10 cellular contexts compared by ENCODE assay signal in genomic region chr7:106423836-106424475, GRCh38.
DNase-seq lines count a peak whose midpoint lies in the region; ATAC-seq and TF ChIP-seq lines count a peak whose summit lies in the region.
"Had no signal": no experiment of that assay in that cellular context is flagged by ENCODE, and none has a peak within 500 bp of the region (broad histone marks: within the 10 kb centered on the region; RNA-seq: fewer than 3 reads in every experiment).

No MANE protein-coding gene starts in this region.

- DNase-seq in activated CD8-positive, alpha-beta T cell treated with anti-CD3 and anti-CD28 coated beads for 36 hours, result peak; percentile 33
- no peak for DNase-seq in activated CD8-positive, alpha-beta T cell treated with anti-CD3 and anti-CD28 coated beads, Interleukin-2, amount 10 ng/mL, durations not matched to agents 7 days and 5 days
- DNase-seq in hepatocyte (ENCODE audit: low spot score) (no peak), stomach (no peak), superior temporal gyrus (ENCODE audit: extremely low spot score) (no peak), NCI-H2196 treated with DMSO at 0.1 percent for 48 hours (lab: John Stamatoyannopoulos, UW; ENCODE audit: unreplicated experiment) (no peak)
- DNase-seq: activated naive CD4-positive, alpha-beta T cell treated with anti-CD3 and anti-CD28 coated beads, Interleukin-2, amount 10 ng/mL, durations not matched to agents 7 days and 5 days; NCI-H2171 had no signal

- H3K36me3 ChIP-seq in hepatocyte (replicated peaks; ENCODE audit: insufficient read depth, low read depth) (no peaks in the 10 kb centered on the region), stomach (no peaks in the 10 kb centered on the region)

- no peak for TF ChIP-seq EP300 in stomach (IDR thresholded peaks at IDR 0.05)

- H3K27me3 Mint-ChIP-seq in activated CD8-positive, alpha-beta T cell treated with anti-CD3 and anti-CD28 coated beads for 36 hours, result no peaks in the 10 kb centered on the region
- no peaks in the 10 kb centered on the region for H3K27me3 Mint-ChIP-seq in activated CD8-positive, alpha-beta T cell treated with anti-CD3 and anti-CD28 coated beads, Interleukin-2, amount 10 ng/mL, durations not matched to agents 7 days and 5 days (ENCODE audit: low read depth)
- no peaks in the 10 kb centered on the region for H3K27me3 Mint-ChIP-seq in activated T-helper 17 cell treated with anti-CD3 and anti-CD28 coated beads, Interleukin-2, amount 50 U/mL, for 72 hours
- H3K27me3 Mint-ChIP-seq: activated naive CD4-positive, alpha-beta T cell treated with anti-CD3 and anti-CD28 coated beads, Interleukin-2, amount 10 ng/mL, durations not matched to agents 7 days and 5 days had no signal

- intact Hi-C loops in activated CD8-positive, alpha-beta T cell treated with anti-CD3 and anti-CD28 coated beads for 36 hours (cut with micrococcal nuclease), result no loop called here
- intact Hi-C loops in stomach (cut with DNase I; ENCODE audit: low total_unique reads), result no loop called here

- H4K20me1 ChIP-seq in hepatocyte (ENCODE audit: insufficient read depth, poor library complexity, severe bottlenecking), result no peaks in the 10 kb centered on the region

- H3K9me2 ChIP-seq in hepatocyte (replicated peaks; ENCODE audit: insufficient read depth), result no peaks in the 10 kb centered on the region

- CTCF ChIA-PET in activated CD8-positive, alpha-beta T cell treated with anti-CD3 and anti-CD28 coated beads for 36 hours (lab: Charles Lee), result interaction anchor here (1.1 to 2.9 kb wide), 2 partner anchors 38 to 78 kb away, joined by 4 to 19 read pairs; no protein-coding TSS in a partner anchor
- CTCF ChIA-PET in activated CD8-positive, alpha-beta T cell treated with anti-CD3 and anti-CD28 coated beads, Interleukin-2, amount 10 ng/mL, durations not matched to agents 7 days and 5 days (lab: Charles Lee), result interaction anchor here (1.5 kb wide), 1 partner anchor 38 kb away, joined by 4 read pairs; no protein-coding TSS in a partner anchor

- 87% methylated on average over 5 of the region's 5 CpGs for WGBS in hepatocyte (ENCODE audit: low lambda C conversion rate, missing lambda C conversion rate)
- WGBS in stomach, 5 donors, result 84 to 90% (median 88%) methylated on average over 4 to 5 of the region's 5 CpGs

- TF ChIP-seq CTCF in activated CD8-positive, alpha-beta T cell treated with anti-CD3 and anti-CD28 coated beads for 36 hours (IDR thresholded peaks at IDR 0.05), result no peak
- TF ChIP-seq CTCF in hepatocyte (IDR thresholded peaks at IDR 0.05; ENCODE audit: poor library complexity) (no peak), stomach (IDR thresholded peaks at IDR 0.05) (no peak)

- no peaks in the 10 kb centered on the region for H3K27me3 ChIP-seq in hepatocyte
- no peaks in the 10 kb centered on the region for H3K27me3 ChIP-seq in stomach

- H3K27ac ChIP-seq in hepatocyte (peak overlapping the region; percentile 66), stomach (peak overlapping the region in 4 of 5 donors; percentile 75 to 91 (median 84))

- no peak overlapping the region for H3K4me2 ChIP-seq in hepatocyte

- no peaks in the 10 kb centered on the region for H3K9me3 ChIP-seq in hepatocyte (ENCODE audit: low read depth)
- H3K9me3 ChIP-seq in stomach, result no peaks in the 10 kb centered on the region

- H3K4me3 Mint-ChIP-seq in activated CD8-positive, alpha-beta T cell treated with anti-CD3 and anti-CD28 coated beads for 36 hours, result peak overlapping the region; percentile 71
- no peak overlapping the region for H3K4me3 Mint-ChIP-seq in activated CD8-positive, alpha-beta T cell treated with anti-CD3 and anti-CD28 coated beads, Interleukin-2, amount 10 ng/mL, durations not matched to agents 7 days and 5 days
- H3K4me3 Mint-ChIP-seq in activated T-helper 17 cell treated with anti-CD3 and anti-CD28 coated beads, Interleukin-2, amount 50 U/mL, for 72 hours, result peak overlapping the region; percentile 78
- H3K4me3 Mint-ChIP-seq: activated naive CD4-positive, alpha-beta T cell treated with anti-CD3 and anti-CD28 coated beads, Interleukin-2, amount 10 ng/mL, durations not matched to agents 7 days and 5 days had no signal

- peaks cover 12% of the 10 kb centered on the region for H3K9me3 Mint-ChIP-seq in activated CD8-positive, alpha-beta T cell treated with anti-CD3 and anti-CD28 coated beads for 36 hours
- H3K9me3 Mint-ChIP-seq in activated CD8-positive, alpha-beta T cell treated with anti-CD3 and anti-CD28 coated beads, Interleukin-2, amount 10 ng/mL, durations not matched to agents 7 days and 5 days (ENCODE audit: insufficient read depth), result no peaks in the 10 kb centered on the region
- peaks cover 4% of the 10 kb centered on the region for H3K9me3 Mint-ChIP-seq in activated T-helper 17 cell treated with anti-CD3 and anti-CD28 coated beads, Interleukin-2, amount 50 U/mL, for 72 hours
- H3K9me3 Mint-ChIP-seq: activated naive CD4-positive, alpha-beta T cell treated with anti-CD3 and anti-CD28 coated beads, Interleukin-2, amount 10 ng/mL, durations not matched to agents 7 days and 5 days had no signal

- no peak for TF ChIP-seq POLR2A in stomach (IDR thresholded peaks at IDR 0.05)

- no peak overlapping the region for H2AFZ ChIP-seq in hepatocyte

- POLR2A ChIA-PET in activated CD8-positive, alpha-beta T cell treated with anti-CD3 and anti-CD28 coated beads for 36 hours (lab: Charles Lee), result interaction anchor here (0.9 to 3.5 kb wide), 7 partner anchors 9 to 143 kb away, joined by 3 to 44 read pairs (median 5); partner anchors contain the start of gene NAMPT
- POLR2A ChIA-PET in activated CD8-positive, alpha-beta T cell treated with anti-CD3 and anti-CD28 coated beads, Interleukin-2, amount 10 ng/mL, durations not matched to agents 7 days and 5 days (lab: Charles Lee), result no interaction called here

- no peaks in the 10 kb centered on the region for H3K79me2 ChIP-seq in hepatocyte

- ATAC-seq in activated CD8-positive, alpha-beta T cell treated with anti-CD3 and anti-CD28 coated beads for 36 hours, result no peak
- no peak for ATAC-seq in activated CD8-positive, alpha-beta T cell treated with anti-CD3 and anti-CD28 coated beads, Interleukin-2, amount 10 ng/mL, durations not matched to agents 7 days and 5 days
- ATAC-seq in activated T-helper 17 cell treated with anti-CD3 and anti-CD28 coated beads, Interleukin-2, amount 50 U/mL, for 72 hours (replicated peaks), result no peak
- no peak for ATAC-seq in GM18502 (IDR thresholded peaks at IDR 0.05; ENCODE audit: poor library complexity, unreplicated experiment)

- H3K36me3 Mint-ChIP-seq in activated CD8-positive, alpha-beta T cell treated with anti-CD3 and anti-CD28 coated beads for 36 hours (ENCODE audit: low read depth), result peaks cover 30% of the 10 kb centered on the region
- H3K36me3 Mint-ChIP-seq in activated CD8-positive, alpha-beta T cell treated with anti-CD3 and anti-CD28 coated beads, Interleukin-2, amount 10 ng/mL, durations not matched to agents 7 days and 5 days (ENCODE audit: low read depth), result no peaks in the 10 kb centered on the region
- H3K36me3 Mint-ChIP-seq in activated T-helper 17 cell treated with anti-CD3 and anti-CD28 coated beads, Interleukin-2, amount 50 U/mL, for 72 hours (ENCODE audit: low read depth), result no peaks in the 10 kb centered on the region
- H3K36me3 Mint-ChIP-seq: activated naive CD4-positive, alpha-beta T cell treated with anti-CD3 and anti-CD28 coated beads, Interleukin-2, amount 10 ng/mL, durations not matched to agents 7 days and 5 days had no signal

- peaks cover 77% of the 10 kb centered on the region for H3K4me1 Mint-ChIP-seq in activated CD8-positive, alpha-beta T cell treated with anti-CD3 and anti-CD28 coated beads for 36 hours (ENCODE audit: low read depth)
- peaks cover 12% of the 10 kb centered on the region for H3K4me1 Mint-ChIP-seq in activated CD8-positive, alpha-beta T cell treated with anti-CD3 and anti-CD28 coated beads, Interleukin-2, amount 10 ng/mL, durations not matched to agents 7 days and 5 days (ENCODE audit: low read depth)
- peaks cover 60% of the 10 kb centered on the region for H3K4me1 Mint-ChIP-seq in activated T-helper 17 cell treated with anti-CD3 and anti-CD28 coated beads, Interleukin-2, amount 50 U/mL, for 72 hours

- peak overlapping the region; percentile 98 for H3K27ac Mint-ChIP-seq in activated CD8-positive, alpha-beta T cell treated with anti-CD3 and anti-CD28 coated beads for 36 hours
- no peak overlapping the region for H3K27ac Mint-ChIP-seq in activated CD8-positive, alpha-beta T cell treated with anti-CD3 and anti-CD28 coated beads, Interleukin-2, amount 10 ng/mL, durations not matched to agents 7 days and 5 days
- H3K27ac Mint-ChIP-seq in activated T-helper 17 cell treated with anti-CD3 and anti-CD28 coated beads, Interleukin-2, amount 50 U/mL, for 72 hours, result peak overlapping the region; percentile 94
- H3K27ac Mint-ChIP-seq: activated naive CD4-positive, alpha-beta T cell treated with anti-CD3 and anti-CD28 coated beads, Interleukin-2, amount 10 ng/mL, durations not matched to agents 7 days and 5 days had no signal

- H3K4me3 ChIP-seq in hepatocyte, result no peak overlapping the region
- H3K4me3 ChIP-seq in stomach, result no peak overlapping the region

- H3K4me1 ChIP-seq in hepatocyte (ENCODE audit: insufficient read depth) (peaks cover 16% of the 10 kb centered on the region), stomach (peaks cover 26 to 74% (median 35%) of the 10 kb centered on the region in 4 donors)
